12 cellular contexts compared by ENCODE assay signal in genomic region chr10:25068152-25069058, GRCh38. TPM values are rescaled to one million over a fixed set of nuclear protein-coding genes. Genes with fewer than 3 reads are reported as not detected.
DNase-seq lines count a peak whose midpoint lies in the region; ATAC-seq, FAIRE-seq and TF ChIP-seq lines count a peak whose summit lies in the region.
"Had no signal": no experiment of that assay in that cellular context is flagged by ENCODE, and none has a peak within 500 bp of the region (broad histone marks: within the 10 kb centered on the region; RNA-seq: fewer than 3 reads in every experiment).

No MANE protein-coding gene starts in this region.

- no peak for TF ChIP-seq RAD21 in K562 (CRISPR knock-in tag; conservative IDR thresholded peaks at IDR 0.05 in 1 of 2, IDR thresholded peaks at IDR 0.05 in 1 of 2)

- DNase-seq in AG10803 (ENCODE audit: low read depth) (peak; percentile 61), HFFc6 (peak; percentile 75), K562 (ENCODE audit: extremely low read depth in 1 of 4, low spot score in 3 of 4) (no peak), iPS-NIHi11 (ENCODE audit: low spot score) (peak; percentile 17), kidney glomerular epithelial cell (lab: John Stamatoyannopoulos, UW) (no peak), NCI-H1048 (lab: John Stamatoyannopoulos, UW) (no peak), left colon (no peak)
- no peak for DNase-seq in activated CD4-positive, alpha-beta T cell treated with anti-CD3 and anti-CD28 coated beads, Interleukin-2, amount 50 U/mL, for 48 hours
- DNase-seq: activated gamma-delta T cell treated with Interleukin-2 at 50 U/mL for 16 hours; Caco-2; stimulated activated naive B cell treated with anti-CD40 and anti-IgM and Interleukin-4, amounts not matched to agents 10 μg/mL and 1 μg/mL and 100 μg/mL, for 72 hours had no signal

- H3K27ac Mint-ChIP-seq in HFFc6 = peak overlapping the region; percentile 93
- H3K27ac Mint-ChIP-seq: stimulated activated naive B cell treated with anti-CD40 and anti-IgM and Interleukin-4, amounts not matched to agents 10 μg/mL and 1 μg/mL and 100 μg/mL, for 72 hours had no signal

- in situ Hi-C loops in K562 (cut with MboI) = no loop called here

- no peaks in the 10 kb centered on the region for H3K36me3 ChIP-seq in K562 (ENCODE audit: control insufficient read depth, insufficient read depth, low read length)

- no peak overlapping the region; a peak in 1 of 4 replicates for H3K9ac ChIP-seq in K562 (ENCODE audit: insufficient read depth in 1 of 2, low read depth in 2 of 2, low read length in 2 of 2)

- no peaks in the 10 kb centered on the region for H3K27me3 ChIP-seq in K562 (ENCODE audit: control insufficient read depth in 2 of 2, insufficient read depth in 2 of 2, low read length in 2 of 2)

- peaks cover under 1% of the 10 kb centered on the region; the same call in 1 of the 2 replicates for H3K27me3 Mint-ChIP-seq in HFFc6 (ENCODE audit: insufficient read depth)

- no peak for TF ChIP-seq POLR2A in K562 (conservative IDR thresholded peaks at IDR 0.05)

- ATAC-seq in K562 = no peak
- ATAC-seq in left colon = no peak
- ATAC-seq: stimulated activated naive B cell treated with anti-CD40 and anti-IgM and Interleukin-4, amounts not matched to agents 10 μg/mL and 1 μg/mL and 100 μg/mL, for 72 hours had no signal

- POLR2A ChIA-PET in K562 (lab: Yijun Ruan, JAX) = interaction anchor here (1.2 kb wide), 1 partner anchor 9 kb away, joined by 3 read pairs; no protein-coding TSS in a partner anchor

- intact Hi-C loops in K562 (cut with micrococcal nuclease) (no loop called here), left colon (cut with DNase I, micrococcal nuclease) (no loop called here)

- H3K9me3 Mint-ChIP-seq in HFFc6 = no peaks in the 10 kb centered on the region
- H3K9me3 Mint-ChIP-seq: stimulated activated naive B cell treated with anti-CD40 and anti-IgM and Interleukin-4, amounts not matched to agents 10 μg/mL and 1 μg/mL and 100 μg/mL, for 72 hours had no signal

- no TSS peak for BruUV-seq in K562 (replicated peaks; lab: Mats Ljungman, UMichigan)

- no peak overlapping the region for H3K4me3 ChIP-seq in AG10803 (ENCODE audit: low read length)
- H3K4me3 ChIP-seq in K562 = no peak overlapping the region

- no peak overlapping the region for H3K4me2 ChIP-seq in K562 (ENCODE audit: insufficient read depth, low read length)

- 64% methylated on average over 10 of the region's 11 CpGs for WGBS in K562 (ENCODE audit: insufficient coverage, low coverage, missing lambda C conversion rate)

- no peaks in the 10 kb centered on the region for H4K20me1 ChIP-seq in K562 (replicated peaks; ENCODE audit: control insufficient read depth, insufficient read depth, low read length)

- H3K4me1 Mint-ChIP-seq in HFFc6 (ENCODE audit: low read depth) = peaks cover 42% of the 10 kb centered on the region

- CTCF ChIA-PET in K562 (lab: Yijun Ruan, JAX; ENCODE audit: low intra/inter-chr PET ratio) = no interaction called here

- no peak overlapping the region for H3K27ac ChIP-seq in K562 (ENCODE audit: extremely low read depth, low read depth, low read length)

- H3K4me1 ChIP-seq in K562 (replicated peaks in 1 of 2; ENCODE audit: control insufficient read depth in 2 of 2, insufficient read depth in 2 of 2, low read length in 2 of 2) = peaks cover 0 to 3% of the 10 kb centered on the region in 2 experiments; a peak in 2 of 5 replicates

- H3K9me3 ChIP-seq in K562 (replicated peaks; ENCODE audit: control insufficient read depth, insufficient read depth, low read depth, low read length) = no peaks in the 10 kb centered on the region
- H3K9me3 ChIP-seq: Caco-2 had no signal

- TF ChIP-seq EP300 in K562 (IDR thresholded peaks at IDR 0.05; ENCODE audit: low read length) = no peak

- H3K4me3 Mint-ChIP-seq in HFFc6 = peak overlapping the region; percentile 6; the same call in 1 of the 2 replicates
- H3K4me3 Mint-ChIP-seq: stimulated activated naive B cell treated with anti-CD40 and anti-IgM and Interleukin-4, amounts not matched to agents 10 μg/mL and 1 μg/mL and 100 μg/mL, for 72 hours had no signal

- TF ChIP-seq CTCF in AG10803 (conservative IDR thresholded peaks at IDR 0.05; ENCODE audit: low read length) (no peak), HFFc6 (IDR thresholded peaks at IDR 0.05) (no peak), K562 (IDR thresholded peaks at IDR 0.05 in 2 of 3, conservative IDR thresholded peaks at IDR 0.05 in 1 of 3; ENCODE audit: insufficient read depth in 2 of 3, low read depth in 1 of 3, low read length in 3 of 3) (no peak)

- no peaks in the 10 kb centered on the region for H3K9me1 ChIP-seq in K562 (ENCODE audit: control insufficient read depth, insufficient read depth, low read length)

- FAIRE-seq in K562 (lab: Jason Lieb, UNC) = no peak
- FAIRE-seq: endometrium had no signal

- H3K79me2 ChIP-seq in K562 (ENCODE audit: control insufficient read depth, insufficient read depth, low read length) = no peaks in the 10 kb centered on the region

- H3K36me3 Mint-ChIP-seq in HFFc6 (ENCODE audit: low read depth) = peaks cover 13% of the 10 kb centered on the region
- H3K36me3 Mint-ChIP-seq: stimulated activated naive B cell treated with anti-CD40 and anti-IgM and Interleukin-4, amounts not matched to agents 10 μg/mL and 1 μg/mL and 100 μg/mL, for 72 hours had no signal

- H2AFZ ChIP-seq in K562 (ENCODE audit: low read depth, low read length) = 0 out of 2 replicates have a peak overlapping the region, but pooled peaks have one; percentile 12

TF ChIP-seq in K562, 482 proteins besides CTCF, POLR2A, EP300 and RAD21 (continues in another document):
- TF ChIP-seq PCBP2 (IDR thresholded peaks at IDR 0.05; ENCODE audit: low read depth, low read length, poor library complexity, severe bottlenecking) (no peak), JUND (IDR thresholded peaks at IDR 0.05; ENCODE audit: borderline replicate concordance, low read depth, low read length) (peak; percentile 50; the same call in 1 of the 2 replicates), JUND (tag; IDR thresholded peaks at IDR 0.05; ENCODE audit: borderline replicate concordance, low read depth, low read length) (peak; percentile 62; the same call in 1 of the 3 replicates), PML (IDR thresholded peaks at IDR 0.05; ENCODE audit: low read length) (no peak), FOXK2 (conservative IDR thresholded peaks at IDR 0.05 in 1 of 2, IDR thresholded peaks at IDR 0.05 in 1 of 2; ENCODE audit: low read depth in 2 of 2) (no peak), CBX2 (IDR thresholded peaks at IDR 0.05; ENCODE audit: insufficient read depth, low read length, poor library complexity, severe bottlenecking) (no peak), ZNF232 (CRISPR knock-in tag; IDR thresholded peaks at IDR 0.05) (no peak), FOXP1 (CRISPR knock-in tag; IDR thresholded peaks at IDR 0.05) (no peak), RBM34 (IDR thresholded peaks at IDR 0.05; ENCODE audit: borderline replicate concordance, insufficient read depth, low read length) (no peak), NFATC3 (IDR thresholded peaks at IDR 0.05) (no peak), TCF7L2 (IDR thresholded peaks at IDR 0.05; ENCODE audit: low read depth, low read length) (no peak), DPF2 (IDR thresholded peaks at IDR 0.05) (no peak), NCOA6 (IDR thresholded peaks at IDR 0.05) (no peak)

RNA-seq across cellular contexts. Expression of gene THNSL1, which starts 52.0 kb away (rescaled TPM):
- total RNA-seq in HFFc6 (2021; fragmentation: NEBNext Ultra II Directional; extraction: Animal tissue kit (Norgen Biotek cat#: 25700)) = 1 to 10 TPM; 2.8 to 4.4 (median 3.6) TPM
- 1.1 and 3.9 TPM in 2 replicates for total RNA-seq in K562 (2011; cell fraction: chromatin; rRNA removed; ENCODE audit: low replicate concordance)
- 0.33 and 0.92 TPM in 2 replicates for total RNA-seq in K562 (2011; cell fraction: nucleolus; rRNA removed)
- 1.5 and 2.0 TPM in 2 replicates for total RNA-seq in K562 (2011; cell fraction: nucleoplasm; rRNA removed)
- total RNA-seq in K562 (2014; rRNA removed) (3.2 and 4.7 TPM in 2 replicates), K562 (2014; rRNA removed; fragmentation: Illumina TruSeq; extraction: Trizol) (8.6 and 8.9 TPM in 2 replicates), K562 (2015; rRNA removed; fragmentation: Illumina TruSeq; extraction: Trizol) (5.8 and 6.3 TPM in 2 replicates), K562 (2021) (6.2 and 6.4 TPM in 2 replicates), left colon (1 to 10 TPM; 2.5 to 3.0 TPM)
- polyA plus RNA-seq in K562 (2011; rRNA removed) (6.0 and 7.5 TPM in 2 replicates), K562 (2014; fragmentation: Illumina TruSeq; extraction: Trizol) (6.4 and 7.0 TPM in 2 replicates), K562 (2014; fragmentation: Nextera tagmentation; extraction: Ambion mirVana) (1 to 10 TPM; 5.9 to 7.6 TPM), K562 (2014; rRNA removed) (4.2 and 4.5 TPM in 2 replicates)
- polyA plus RNA-seq in K562 (2011; cell fraction: cytosol; rRNA removed) = 1.3 and 2.5 TPM in 2 replicates
- polyA plus RNA-seq in K562 (2011; cell fraction: nucleus; rRNA removed) = 1.4 and 2.0 TPM in 2 replicates
- polyA plus RNA-seq in K562 (2012) = 3.5 and 5.3 TPM in 2 replicates
- polyA minus RNA-seq in K562 (2011; rRNA and poly(A)+ RNA removed) = 6.9 and 9.7 TPM in 2 replicates
- polyA minus RNA-seq in K562 (2011; cell fraction: cytosol; rRNA and poly(A)+ RNA removed) = 2.4 and 3.3 TPM in 2 replicates
- polyA minus RNA-seq in K562 (2011; cell fraction: nucleus; rRNA and poly(A)+ RNA removed) = 1.3 and 3.0 TPM in 2 replicates

RNA-seq across cellular contexts. Expression of gene ENKUR, which starts 52.4 kb away (rescaled TPM):
- total RNA-seq in HFFc6 (2021; fragmentation: NEBNext Ultra II Directional; extraction: Animal tissue kit (Norgen Biotek cat#: 25700)) = under 1 TPM in 5 of 6 experiments, not detected in 1; 0.14 to 0.33 (median 0.23) TPM
- 0.25 and 0.79 TPM in 2 replicates for total RNA-seq in K562 (2011; cell fraction: chromatin; rRNA removed; ENCODE audit: low replicate concordance)
- total RNA-seq in K562 (2011; cell fraction: nucleolus; rRNA removed) = 0.13 TPM in 1 of 2 replicates, not detected in the other
- total RNA-seq in K562 (2011; cell fraction: nucleoplasm; rRNA removed) = 0.61 TPM in 1 of 2 replicates, not detected in the other
- total RNA-seq in K562 (2014; rRNA removed) (0.12 and 0.14 TPM in 2 replicates), K562 (2014; rRNA removed; fragmentation: Illumina TruSeq; extraction: Trizol) (0.06 and 0.25 TPM in 2 replicates), K562 (2015; rRNA removed; fragmentation: Illumina TruSeq; extraction: Trizol) (0.11 TPM in 2 replicates), K562 (2021) (0.09 and 0.20 TPM in 2 replicates), left colon (1 to 10 TPM in 1 of 2 donors, under 1 TPM in 1; 0.39 to 1.3 TPM)
- polyA plus RNA-seq in K562 (2011; rRNA removed) (0.19 and 0.46 TPM in 2 replicates), K562 (2014; fragmentation: Illumina TruSeq; extraction: Trizol) (0.21 TPM in 1 of 2 replicates, not detected in the other), K562 (2014; fragmentation: Nextera tagmentation; extraction: Ambion mirVana) (under 1 TPM; 0.06 to 0.07 TPM), K562 (2014; rRNA removed) (0.28 TPM in 1 of 2 replicates, not detected in the other)
- polyA plus RNA-seq in K562 (2011; cell fraction: cytosol; rRNA removed) = 0.03 and 0.09 TPM in 2 replicates
- polyA plus RNA-seq in K562 (2011; cell fraction: nucleus; rRNA removed) = 0.14 and 0.15 TPM in 2 replicates
- 0.14 and 0.23 TPM in 2 replicates for polyA plus RNA-seq in K562 (2012)
- polyA minus RNA-seq in K562 (2011; rRNA and poly(A)+ RNA removed) = 0.21 and 0.28 TPM in 2 replicates
- polyA minus RNA-seq in K562 (2011; cell fraction: cytosol; rRNA and poly(A)+ RNA removed) = not detected in 2 replicates
- 0.22 TPM in 1 of 2 replicates, not detected in the other for polyA minus RNA-seq in K562 (2011; cell fraction: nucleus; rRNA and poly(A)+ RNA removed)

Comparison
In these comparisons a context has a peak if more than half of its experiments do, and no peak if none do; other contexts are left out.
1. DNase-seq: peak in AG10803 (single experiment), HFFc6 (single experiment) and iPS-NIHi11 (single experiment); none in K562 (0 of 4), kidney glomerular epithelial cell (single experiment), NCI-H1048 (single experiment), activated CD4-positive, alpha-beta T cell treated with anti-CD3 and anti-CD28 coated beads, Interleukin-2, amount 50 U/mL, for 48 hours (0 of 2) and left colon (0 of 2).